7 cellular contexts compared by ENCODE assay signal in genomic region chr6:116616757-116617093, GRCh38. TPM values are rescaled to one million over a fixed set of nuclear protein-coding genes. Genes with fewer than 3 reads are reported as not detected.
DNase-seq lines count a peak whose midpoint lies in the region; ATAC-seq and TF ChIP-seq lines count a peak whose summit lies in the region.

No MANE protein-coding gene starts in this region.

- intact Hi-C loops in esophagus squamous epithelium (cut with DNase I), result no loop called here

- ATAC-seq in GM18868 (IDR thresholded peaks at IDR 0.05; ENCODE audit: unreplicated experiment) (peak; percentile 18), HG03095 (IDR thresholded peaks at IDR 0.05; ENCODE audit: unreplicated experiment) (peak; percentile 38), GM18861 (IDR thresholded peaks at IDR 0.05; ENCODE audit: unreplicated experiment) (no peak), GM18505 (IDR thresholded peaks at IDR 0.05; ENCODE audit: unreplicated experiment) (no peak)

- WGBS in esophagus squamous epithelium, 2 donors, result 0 to 5% methylated on average over 4 to 11 of the region's 15 CpGs

- H3K4me3 ChIP-seq in esophagus squamous epithelium, result peak overlapping the region; percentile 31 to 73 (median 50)

- peaks cover 7 to 24% (median 9%) of the 10 kb centered on the region in 3 donors for H3K4me1 ChIP-seq in esophagus squamous epithelium

- H3K27me3 Mint-ChIP-seq in nephron (ENCODE audit: low read depth), result peaks cover 18% of the 10 kb centered on the region

- no peaks in the 10 kb centered on the region for H3K36me3 Mint-ChIP-seq in nephron (ENCODE audit: low read depth)

- TF ChIP-seq CTCF in esophagus squamous epithelium (IDR thresholded peaks at IDR 0.05) (no peak), nephron (IDR thresholded peaks at IDR 0.05; ENCODE audit: unreplicated experiment in 3 of 3) (no peak)

- H3K4me1 Mint-ChIP-seq in nephron, result peaks cover 6% of the 10 kb centered on the region

- no peak overlapping the region for H3K27ac ChIP-seq in esophagus squamous epithelium

- no peaks in the 10 kb centered on the region for H3K27me3 ChIP-seq in esophagus squamous epithelium

- H3K27ac Mint-ChIP-seq in nephron, result no peak overlapping the region

- peak; percentile 19 for DNase-seq in UCSD-AML1 (lab: John Stamatoyannopoulos, UW; ENCODE audit: unreplicated experiment)
- no peak for DNase-seq in esophagus squamous epithelium (lab: John Stamatoyannopoulos, UW)

- no peak for TF ChIP-seq POLR2A in esophagus squamous epithelium (IDR thresholded peaks at IDR 0.05)
- TF ChIP-seq POLR2A in GM18505 (IDR thresholded peaks at IDR 0.05; ENCODE audit: borderline replicate concordance, extremely low read depth, insufficient read depth, insufficient read length), result no peak

- H3K36me3 ChIP-seq in esophagus squamous epithelium, result no peaks in the 10 kb centered on the region

- H3K4me3 Mint-ChIP-seq in nephron, result peak overlapping the region; percentile 88 to 92 (median 91)

- H3K9me3 Mint-ChIP-seq in nephron, result no peaks in the 10 kb centered on the region

- H3K9me3 ChIP-seq in esophagus squamous epithelium, result no peaks in the 10 kb centered on the region

RNA-seq across cellular contexts. Expression of gene RSPH4A, which starts 0.4 kb away (rescaled TPM):
- under 1 TPM in 2 of 4 donors, not detected in 2; 0.09 to 0.19 TPM for total RNA-seq in esophagus squamous epithelium

RNA-seq across cellular contexts. Expression of gene RWDD1, which starts 45.4 kb away (rescaled TPM):
- total RNA-seq in esophagus squamous epithelium, result 10 to 100 TPM; 13.4 to 44.3 (median 29.9) TPM

RNA-seq across cellular contexts. Expression of gene ZUP1, which starts 51.8 kb away (rescaled TPM):
- total RNA-seq in esophagus squamous epithelium, result 10 to 100 TPM in 1 of 4 donors, 1 to 10 TPM in 3; 8.3 to 10.2 (median 9.8) TPM

Comparison
In these comparisons a context has a peak if more than half of its experiments do, and no peak if none do; other contexts are left out.
1. ATAC-seq: peak in GM18868 (single experiment) and HG03095 (single experiment); none in GM18861 (single experiment) and GM18505 (single experiment).